1 cellular context compared by ENCODE assay signal in the genomic region with DNA sequence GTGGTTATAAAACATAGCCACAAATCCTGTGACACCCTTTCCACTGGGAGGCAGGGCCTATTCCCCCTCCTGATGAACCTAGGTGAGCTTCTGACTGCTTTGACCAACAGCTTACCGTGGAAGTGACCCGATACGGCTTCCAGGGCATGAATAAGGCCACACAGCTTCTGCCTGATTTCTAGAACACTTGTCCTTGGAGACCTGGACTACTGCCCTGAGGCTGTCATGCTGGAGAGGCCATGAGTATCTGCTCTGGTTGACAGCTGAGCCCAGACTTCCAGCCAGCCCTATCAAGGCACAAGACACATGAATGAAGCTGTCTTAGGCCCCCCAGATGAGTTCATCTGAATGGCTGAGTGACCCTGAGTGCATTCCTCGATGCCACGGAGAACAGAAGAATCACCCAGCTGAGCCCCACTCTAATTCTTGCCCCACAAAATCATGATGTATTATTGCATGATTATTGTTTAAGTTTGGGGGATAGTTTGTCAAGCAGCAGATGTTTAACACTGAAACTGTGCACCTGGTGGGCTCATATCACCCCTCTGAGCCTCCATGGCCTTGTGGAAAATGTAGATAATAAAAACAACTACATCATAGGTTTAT.
A peak's percentile ranks its signal among the peaks of the same experiment; 100 is the strongest.
TF ChIP-seq lines count a peak whose summit lies in the region.

No MANE protein-coding gene starts in this region.

TF ChIP-seq in HepG2, 621 proteins besides CTCF, POLR2A, EP300 and RAD21 (continues in another document):
- TF ChIP-seq, protein P1, sequence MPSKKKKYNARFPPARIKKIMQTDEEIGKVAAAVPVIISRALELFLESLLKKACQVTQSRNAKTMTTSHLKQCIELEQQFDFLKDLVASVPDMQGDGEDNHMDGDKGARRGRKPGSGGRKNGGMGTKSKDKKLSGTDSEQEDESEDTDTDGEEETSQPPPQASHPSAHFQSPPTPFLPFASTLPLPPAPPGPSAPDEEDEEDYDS (CRISPR knock-in tag; IDR thresholded peaks at IDR 0.05) = 0 out of 2 replicates have a peak, but pooled peaks have one; percentile 11
- TF ChIP-seq MIXL1 (CRISPR knock-in tag; IDR thresholded peaks at IDR 0.05) = no peak
- no peak for TF ChIP-seq PPARG (CRISPR knock-in tag; conservative IDR thresholded peaks at IDR 0.05)
- TF ChIP-seq, protein P2, sequence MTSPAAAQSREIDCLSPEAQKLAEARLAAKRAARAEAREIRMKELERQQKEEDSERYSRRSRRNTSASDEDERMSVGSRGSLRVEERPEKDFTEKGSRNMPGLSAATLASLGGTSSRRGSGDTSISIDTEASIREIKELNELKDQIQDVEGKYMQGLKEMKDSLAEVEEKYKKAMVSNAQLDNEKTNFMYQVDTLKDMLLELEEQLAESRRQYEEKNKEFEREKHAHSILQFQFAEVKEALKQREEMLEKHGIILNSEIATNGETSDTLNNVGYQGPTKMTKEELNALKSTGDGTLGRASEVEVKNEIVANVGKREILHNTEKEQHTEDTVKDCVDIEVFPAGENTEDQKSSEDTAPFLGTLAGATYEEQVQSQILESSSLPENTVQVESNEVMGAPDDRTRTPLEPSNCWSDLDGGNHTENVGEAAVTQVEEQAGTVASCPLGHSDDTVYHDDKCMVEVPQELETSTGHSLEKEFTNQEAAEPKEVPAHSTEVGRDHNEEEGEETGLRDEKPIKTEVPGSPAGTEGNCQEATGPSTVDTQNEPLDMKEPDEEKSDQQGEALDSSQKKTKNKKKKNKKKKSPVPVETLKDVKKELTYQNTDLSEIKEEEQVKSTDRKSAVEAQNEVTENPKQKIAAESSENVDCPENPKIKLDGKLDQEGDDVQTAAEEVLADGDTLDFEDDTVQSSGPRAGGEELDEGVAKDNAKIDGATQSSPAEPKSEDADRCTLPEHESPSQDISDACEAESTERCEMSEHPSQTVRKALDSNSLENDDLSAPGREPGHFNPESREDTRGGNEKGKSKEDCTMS (CRISPR knock-in tag; conservative IDR thresholded peaks at IDR 0.05) = no peak
- no peak for TF ChIP-seq KDM5B (CRISPR knock-in tag; IDR thresholded peaks at IDR 0.05; ENCODE audit: borderline replicate concordance)
- TF ChIP-seq TARDBP (CRISPR knock-in tag; IDR thresholded peaks at IDR 0.05) = 0 out of 2 replicates have a peak, but pooled peaks have one; percentile 30
- TF ChIP-seq NONO (IDR thresholded peaks at IDR 0.05) = no peak
- TF ChIP-seq NONO (CRISPR knock-in tag; conservative IDR thresholded peaks at IDR 0.05) = no peak
- no peak for TF ChIP-seq IKZF1 (IDR thresholded peaks at IDR 0.05)
- TF ChIP-seq, protein P3, sequence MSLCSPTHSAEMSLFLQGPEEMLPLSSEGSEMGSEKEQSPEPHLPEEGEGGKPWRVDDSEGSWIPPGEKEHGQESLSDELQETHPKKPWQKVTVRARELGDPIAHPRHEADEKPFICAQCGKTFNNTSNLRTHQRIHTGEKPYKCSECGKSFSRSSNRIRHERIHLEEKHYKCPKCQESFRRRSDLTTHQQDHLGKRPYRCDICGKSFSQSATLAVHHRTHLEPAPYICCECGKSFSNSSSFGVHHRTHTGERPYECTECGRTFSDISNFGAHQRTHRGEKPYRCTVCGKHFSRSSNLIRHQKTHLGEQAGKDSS (CRISPR knock-in tag; IDR thresholded peaks at IDR 0.05; ENCODE audit: borderline replicate concordance, low read depth) = no peak
- TF ChIP-seq NBN (conservative IDR thresholded peaks at IDR 0.05) = no peak
- TF ChIP-seq, protein P4, sequence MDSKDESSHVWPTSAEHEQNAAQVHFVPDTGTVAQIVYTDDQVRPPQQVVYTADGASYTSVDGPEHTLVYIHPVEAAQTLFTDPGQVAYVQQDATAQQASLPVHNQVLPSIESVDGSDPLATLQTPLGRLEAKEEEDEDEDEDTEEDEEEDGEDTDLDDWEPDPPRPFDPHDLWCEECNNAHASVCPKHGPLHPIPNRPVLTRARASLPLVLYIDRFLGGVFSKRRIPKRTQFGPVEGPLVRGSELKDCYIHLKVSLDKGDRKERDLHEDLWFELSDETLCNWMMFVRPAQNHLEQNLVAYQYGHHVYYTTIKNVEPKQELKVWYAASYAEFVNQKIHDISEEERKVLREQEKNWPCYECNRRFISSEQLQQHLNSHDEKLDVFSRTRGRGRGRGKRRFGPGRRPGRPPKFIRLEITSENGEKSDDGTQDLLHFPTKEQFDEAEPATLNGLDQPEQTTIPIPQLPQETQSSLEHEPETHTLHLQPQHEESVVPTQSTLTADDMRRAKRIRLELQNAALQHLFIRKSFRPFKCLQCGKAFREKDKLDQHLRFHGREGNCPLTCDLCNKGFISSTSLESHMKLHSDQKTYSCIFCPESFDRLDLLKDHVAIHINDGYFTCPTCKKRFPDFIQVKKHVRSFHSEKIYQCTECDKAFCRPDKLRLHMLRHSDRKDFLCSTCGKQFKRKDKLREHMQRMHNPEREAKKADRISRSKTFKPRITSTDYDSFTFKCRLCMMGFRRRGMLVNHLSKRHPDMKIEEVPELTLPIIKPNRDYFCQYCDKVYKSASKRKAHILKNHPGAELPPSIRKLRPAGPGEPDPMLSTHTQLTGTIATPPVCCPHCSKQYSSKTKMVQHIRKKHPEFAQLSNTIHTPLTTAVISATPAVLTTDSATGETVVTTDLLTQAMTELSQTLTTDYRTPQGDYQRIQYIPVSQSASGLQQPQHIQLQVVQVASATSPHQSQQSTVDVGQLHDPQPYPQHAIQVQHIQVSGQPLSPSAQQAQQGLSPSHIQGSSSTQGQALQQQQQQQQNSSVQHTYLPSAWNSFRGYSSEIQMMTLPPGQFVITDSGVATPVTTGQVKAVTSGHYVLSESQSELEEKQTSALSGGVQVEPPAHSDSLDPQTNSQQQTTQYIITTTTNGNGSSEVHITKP (CRISPR knock-in tag; IDR thresholded peaks at IDR 0.05; ENCODE audit: low read depth) = 0 out of 2 replicates have a peak, but pooled peaks have one; percentile 9
- TF ChIP-seq CBX1 (IDR thresholded peaks at IDR 0.05; ENCODE audit: low read depth) = peak; percentile 16
- no peak for TF ChIP-seq AGO1 (IDR thresholded peaks at IDR 0.05; ENCODE audit: low read depth, low read length, poor library complexity, severe bottlenecking)
- no peak for TF ChIP-seq RFXANK (CRISPR knock-in tag; IDR thresholded peaks at IDR 0.05)
- TF ChIP-seq, protein P5, sequence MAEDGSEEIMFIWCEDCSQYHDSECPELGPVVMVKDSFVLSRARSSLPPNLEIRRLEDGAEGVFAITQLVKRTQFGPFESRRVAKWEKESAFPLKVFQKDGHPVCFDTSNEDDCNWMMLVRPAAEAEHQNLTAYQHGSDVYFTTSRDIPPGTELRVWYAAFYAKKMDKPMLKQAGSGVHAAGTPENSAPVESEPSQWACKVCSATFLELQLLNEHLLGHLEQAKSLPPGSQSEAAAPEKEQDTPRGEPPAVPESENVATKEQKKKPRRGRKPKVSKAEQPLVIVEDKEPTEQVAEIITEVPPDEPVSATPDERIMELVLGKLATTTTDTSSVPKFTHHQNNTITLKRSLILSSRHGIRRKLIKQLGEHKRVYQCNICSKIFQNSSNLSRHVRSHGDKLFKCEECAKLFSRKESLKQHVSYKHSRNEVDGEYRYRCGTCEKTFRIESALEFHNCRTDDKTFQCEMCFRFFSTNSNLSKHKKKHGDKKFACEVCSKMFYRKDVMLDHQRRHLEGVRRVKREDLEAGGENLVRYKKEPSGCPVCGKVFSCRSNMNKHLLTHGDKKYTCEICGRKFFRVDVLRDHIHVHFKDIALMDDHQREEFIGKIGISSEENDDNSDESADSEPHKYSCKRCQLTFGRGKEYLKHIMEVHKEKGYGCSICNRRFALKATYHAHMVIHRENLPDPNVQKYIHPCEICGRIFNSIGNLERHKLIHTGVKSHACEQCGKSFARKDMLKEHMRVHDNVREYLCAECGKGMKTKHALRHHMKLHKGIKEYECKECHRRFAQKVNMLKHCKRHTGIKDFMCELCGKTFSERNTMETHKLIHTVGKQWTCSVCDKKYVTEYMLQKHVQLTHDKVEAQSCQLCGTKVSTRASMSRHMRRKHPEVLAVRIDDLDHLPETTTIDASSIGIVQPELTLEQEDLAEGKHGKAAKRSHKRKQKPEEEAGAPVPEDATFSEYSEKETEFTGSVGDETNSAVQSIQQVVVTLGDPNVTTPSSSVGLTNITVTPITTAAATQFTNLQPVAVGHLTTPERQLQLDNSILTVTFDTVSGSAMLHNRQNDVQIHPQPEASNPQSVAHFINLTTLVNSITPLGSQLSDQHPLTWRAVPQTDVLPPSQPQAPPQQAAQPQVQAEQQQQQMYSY (CRISPR knock-in tag; IDR thresholded peaks at IDR 0.05) = no peak
- no peak for TF ChIP-seq ATRX (CRISPR knock-in tag; IDR thresholded peaks at IDR 0.05; ENCODE audit: borderline replicate concordance)
- peak; percentile 100 for TF ChIP-seq ZNF331 (CRISPR knock-in tag; IDR thresholded peaks at IDR 0.05)
- TF ChIP-seq, protein P6, sequence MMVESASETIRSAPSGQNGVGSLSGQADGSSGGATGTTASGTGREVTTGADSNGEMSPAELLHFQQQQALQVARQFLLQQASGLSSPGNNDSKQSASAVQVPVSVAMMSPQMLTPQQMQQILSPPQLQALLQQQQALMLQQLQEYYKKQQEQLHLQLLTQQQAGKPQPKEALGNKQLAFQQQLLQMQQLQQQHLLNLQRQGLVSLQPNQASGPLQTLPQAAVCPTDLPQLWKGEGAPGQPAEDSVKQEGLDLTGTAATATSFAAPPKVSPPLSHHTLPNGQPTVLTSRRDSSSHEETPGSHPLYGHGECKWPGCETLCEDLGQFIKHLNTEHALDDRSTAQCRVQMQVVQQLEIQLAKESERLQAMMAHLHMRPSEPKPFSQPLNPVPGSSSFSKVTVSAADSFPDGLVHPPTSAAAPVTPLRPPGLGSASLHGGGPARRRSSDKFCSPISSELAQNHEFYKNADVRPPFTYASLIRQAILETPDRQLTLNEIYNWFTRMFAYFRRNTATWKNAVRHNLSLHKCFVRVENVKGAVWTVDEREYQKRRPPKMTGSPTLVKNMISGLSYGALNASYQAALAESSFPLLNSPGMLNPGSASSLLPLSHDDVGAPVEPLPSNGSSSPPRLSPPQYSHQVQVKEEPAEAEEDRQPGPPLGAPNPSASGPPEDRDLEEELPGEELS (CRISPR knock-in tag; IDR thresholded peaks at IDR 0.05) = no peak
- no peak for TF ChIP-seq JARID2 (CRISPR knock-in tag; IDR thresholded peaks at IDR 0.05; ENCODE audit: insufficient replicate concordance)
- TF ChIP-seq ZBTB7B (CRISPR knock-in tag; IDR thresholded peaks at IDR 0.05) = no peak
- TF ChIP-seq HNF4G (IDR thresholded peaks at IDR 0.05; ENCODE audit: borderline replicate concordance, low read depth, low read length) = no peak
- TF ChIP-seq HNF4G (CRISPR knock-in tag; IDR thresholded peaks at IDR 0.05; ENCODE audit: borderline replicate concordance, low read depth) = 0 out of 2 replicates have a peak, but pooled peaks have one; percentile 11
- TF ChIP-seq, protein P7, sequence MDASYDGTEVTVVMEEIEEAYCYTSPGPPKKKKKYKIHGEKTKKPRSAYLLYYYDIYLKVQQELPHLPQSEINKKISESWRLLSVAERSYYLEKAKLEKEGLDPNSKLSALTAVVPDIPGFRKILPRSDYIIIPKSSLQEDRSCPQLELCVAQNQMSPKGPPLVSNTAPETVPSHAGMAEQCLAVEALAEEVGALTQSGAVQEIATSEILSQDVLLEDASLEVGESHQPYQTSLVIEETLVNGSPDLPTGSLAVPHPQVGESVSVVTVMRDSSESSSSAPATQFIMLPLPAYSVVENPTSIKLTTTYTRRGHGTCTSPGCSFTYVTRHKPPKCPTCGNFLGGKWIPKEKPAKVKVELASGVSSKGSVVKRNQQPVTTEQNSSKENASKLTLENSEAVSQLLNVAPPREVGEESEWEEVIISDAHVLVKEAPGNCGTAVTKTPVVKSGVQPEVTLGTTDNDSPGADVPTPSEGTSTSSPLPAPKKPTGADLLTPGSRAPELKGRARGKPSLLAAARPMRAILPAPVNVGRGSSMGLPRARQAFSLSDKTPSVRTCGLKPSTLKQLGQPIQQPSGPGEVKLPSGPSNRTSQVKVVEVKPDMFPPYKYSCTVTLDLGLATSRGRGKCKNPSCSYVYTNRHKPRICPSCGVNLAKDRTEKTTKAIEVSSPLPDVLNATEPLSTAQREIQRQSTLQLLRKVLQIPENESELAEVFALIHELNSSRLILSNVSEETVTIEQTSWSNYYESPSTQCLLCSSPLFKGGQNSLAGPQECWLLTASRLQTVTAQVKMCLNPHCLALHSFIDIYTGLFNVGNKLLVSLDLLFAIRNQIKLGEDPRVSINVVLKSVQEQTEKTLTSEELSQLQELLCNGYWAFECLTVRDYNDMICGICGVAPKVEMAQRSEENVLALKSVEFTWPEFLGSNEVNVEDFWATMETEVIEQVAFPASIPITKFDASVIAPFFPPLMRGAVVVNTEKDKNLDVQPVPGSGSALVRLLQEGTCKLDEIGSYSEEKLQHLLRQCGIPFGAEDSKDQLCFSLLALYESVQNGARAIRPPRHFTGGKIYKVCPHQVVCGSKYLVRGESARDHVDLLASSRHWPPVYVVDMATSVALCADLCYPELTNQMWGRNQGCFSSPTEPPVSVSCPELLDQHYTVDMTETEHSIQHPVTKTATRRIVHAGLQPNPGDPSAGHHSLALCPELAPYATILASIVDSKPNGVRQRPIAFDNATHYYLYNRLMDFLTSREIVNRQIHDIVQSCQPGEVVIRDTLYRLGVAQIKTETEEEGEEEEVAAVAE (CRISPR knock-in tag; IDR thresholded peaks at IDR 0.05; ENCODE audit: borderline replicate concordance) = no peak
- TF ChIP-seq BORCS8-MEF2B (CRISPR knock-in tag; IDR thresholded peaks at IDR 0.05) = 0 out of 2 replicates have a peak, but pooled peaks have one; percentile 35
- 0 out of 2 replicates have a peak, but pooled peaks have one; percentile 20 for TF ChIP-seq MED1 (CRISPR knock-in tag; IDR thresholded peaks at IDR 0.05)
- 0 out of 2 replicates have a peak, but pooled peaks have one; percentile 53 for TF ChIP-seq FOXM1 (CRISPR knock-in tag; IDR thresholded peaks at IDR 0.05)
- TF ChIP-seq, protein P8, sequence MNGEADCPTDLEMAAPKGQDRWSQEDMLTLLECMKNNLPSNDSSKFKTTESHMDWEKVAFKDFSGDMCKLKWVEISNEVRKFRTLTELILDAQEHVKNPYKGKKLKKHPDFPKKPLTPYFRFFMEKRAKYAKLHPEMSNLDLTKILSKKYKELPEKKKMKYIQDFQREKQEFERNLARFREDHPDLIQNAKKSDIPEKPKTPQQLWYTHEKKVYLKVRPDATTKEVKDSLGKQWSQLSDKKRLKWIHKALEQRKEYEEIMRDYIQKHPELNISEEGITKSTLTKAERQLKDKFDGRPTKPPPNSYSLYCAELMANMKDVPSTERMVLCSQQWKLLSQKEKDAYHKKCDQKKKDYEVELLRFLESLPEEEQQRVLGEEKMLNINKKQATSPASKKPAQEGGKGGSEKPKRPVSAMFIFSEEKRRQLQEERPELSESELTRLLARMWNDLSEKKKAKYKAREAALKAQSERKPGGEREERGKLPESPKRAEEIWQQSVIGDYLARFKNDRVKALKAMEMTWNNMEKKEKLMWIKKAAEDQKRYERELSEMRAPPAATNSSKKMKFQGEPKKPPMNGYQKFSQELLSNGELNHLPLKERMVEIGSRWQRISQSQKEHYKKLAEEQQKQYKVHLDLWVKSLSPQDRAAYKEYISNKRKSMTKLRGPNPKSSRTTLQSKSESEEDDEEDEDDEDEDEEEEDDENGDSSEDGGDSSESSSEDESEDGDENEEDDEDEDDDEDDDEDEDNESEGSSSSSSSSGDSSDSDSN (CRISPR knock-in tag; IDR thresholded peaks at IDR 0.05) = 0 out of 2 replicates have a peak, but pooled peaks have one; percentile 26
- TF ChIP-seq KLF15 (CRISPR knock-in tag; IDR thresholded peaks at IDR 0.05; ENCODE audit: borderline replicate concordance) = 0 out of 2 replicates have a peak, but pooled peaks have one; percentile 36
- no peak for TF ChIP-seq CREB1 (IDR thresholded peaks at IDR 0.05)
- no peak for TF ChIP-seq CREB1 (CRISPR knock-in tag; IDR thresholded peaks at IDR 0.05)
